1 cellular context compared by ENCODE assay signal in genomic region chrX:154002215-154002719, GRCh38.
A peak's percentile ranks its signal among the peaks of the same experiment; 100 is the strongest.
TF ChIP-seq lines count a peak whose summit lies in the region.

No MANE protein-coding gene starts in this region.

TF ChIP-seq in K562, 482 proteins besides CTCF, POLR2A, EP300 and RAD21 (continued from another document and continues in another):
- TF ChIP-seq MTA3 (IDR thresholded peaks at IDR 0.05; ENCODE audit: borderline replicate concordance) (no peak; the same call in 1 of the 2 replicates), BMI1 (IDR thresholded peaks at IDR 0.05; ENCODE audit: low read length) (peak; percentile 61; the same call in 1 of the 2 replicates), MTA2 (IDR thresholded peaks at IDR 0.05; ENCODE audit: low read depth) (no peak), ETV1 (tag; conservative IDR thresholded peaks at IDR 0.05; ENCODE audit: low read depth) (peak; percentile 76), CREBBP (IDR thresholded peaks at IDR 0.05; ENCODE audit: low read depth, low read length) (no peak), ILK (tag; IDR thresholded peaks at IDR 0.05; ENCODE audit: borderline replicate concordance, low read depth) (0 out of 2 replicates have a peak, but pooled peaks have one; percentile 60), ZNF76 (CRISPR knock-in tag; IDR thresholded peaks at IDR 0.05; ENCODE audit: borderline replicate concordance) (peak; percentile 92; the same call in 1 of the 2 replicates), TAL1 (IDR thresholded peaks at IDR 0.05) (no peak), SRSF3 (IDR thresholded peaks at IDR 0.05; ENCODE audit: insufficient read depth, low read length) (no peak), ZNF174 (CRISPR knock-in tag; IDR thresholded peaks at IDR 0.05) (peak; percentile 40; the same call in 1 of the 2 replicates), ATF2 (CRISPR knock-in tag; IDR thresholded peaks at IDR 0.05) (no peak), CSDE1 (IDR thresholded peaks at IDR 0.05) (no peak), MED1 (CRISPR knock-in tag; IDR thresholded peaks at IDR 0.05; ENCODE audit: borderline replicate concordance) (no peak), UBTF (IDR thresholded peaks at IDR 0.05; ENCODE audit: borderline replicate concordance in 1 of 2, low read depth in 2 of 2, low read length in 2 of 2) (no peak), CBFA2T3 (IDR thresholded peaks at IDR 0.05) (no peak), ZNF217 (CRISPR knock-in tag; IDR thresholded peaks at IDR 0.05) (no peak), SMAD3 (CRISPR knock-in tag; conservative IDR thresholded peaks at IDR 0.05) (peak; percentile 97), FIP1L1 (IDR thresholded peaks at IDR 0.05; ENCODE audit: low read depth, low read length, poor library complexity, severe bottlenecking) (no peak), TAF7 (tag; IDR thresholded peaks at IDR 0.05) (peak; percentile 81), ETS1 (conservative IDR thresholded peaks at IDR 0.05; ENCODE audit: control insufficient read depth, low read depth, low read length) (no peak), ZNF584 (CRISPR knock-in tag; IDR thresholded peaks at IDR 0.05; ENCODE audit: low read depth) (peak; percentile 89; the same call in 1 of the 2 replicates), COPS2 (conservative IDR thresholded peaks at IDR 0.05) (no peak), MCM5 (IDR thresholded peaks at IDR 0.05; ENCODE audit: low read depth) (no peak), RFX7 (CRISPR knock-in tag; IDR thresholded peaks at IDR 0.05) (0 out of 2 replicates have a peak, but pooled peaks have one; percentile 61), ZNF79 (CRISPR knock-in tag; IDR thresholded peaks at IDR 0.05; ENCODE audit: low read depth) (peak; percentile 90), RHOXF2B (CRISPR knock-in tag; conservative IDR thresholded peaks at IDR 0.05) (no peak), RBM25 (IDR thresholded peaks at IDR 0.05; ENCODE audit: low read depth, low read length, severe bottlenecking) (no peak), ZBTB33 (CRISPR knock-in tag; IDR thresholded peaks at IDR 0.05) (no peak), GTF2F1 (IDR thresholded peaks at IDR 0.05; ENCODE audit: low read depth, low read length) (no peak), BRCA1 (IDR thresholded peaks at IDR 0.05) (no peak), BRCA1 (CRISPR knock-in tag; IDR thresholded peaks at IDR 0.05) (no peak), NRF1 (conservative IDR thresholded peaks at IDR 0.05 in 1 of 2, IDR thresholded peaks at IDR 0.05 in 1 of 2) (no peak), BCOR (IDR thresholded peaks at IDR 0.05) (no peak), GABPA (tag; conservative IDR thresholded peaks at IDR 0.05; ENCODE audit: low read depth) (peak; percentile 69; the same call in 1 of the 2 replicates), MAZ (CRISPR knock-in tag; conservative IDR thresholded peaks at IDR 0.05 in 1 of 2, IDR thresholded peaks at IDR 0.05 in 1 of 2) (peak in 1 of 2 experiments; percentile 75; a peak in 2 of 4 replicates), SMC3 (conservative IDR thresholded peaks at IDR 0.05; ENCODE audit: insufficient read depth, low read depth, low read length) (no peak), HCFC1 (IDR thresholded peaks at IDR 0.05; ENCODE audit: low read depth, low read length) (no peak), DNMT1 (IDR thresholded peaks at IDR 0.05) (no peak)
- TF ChIP-seq, protein P1, sequence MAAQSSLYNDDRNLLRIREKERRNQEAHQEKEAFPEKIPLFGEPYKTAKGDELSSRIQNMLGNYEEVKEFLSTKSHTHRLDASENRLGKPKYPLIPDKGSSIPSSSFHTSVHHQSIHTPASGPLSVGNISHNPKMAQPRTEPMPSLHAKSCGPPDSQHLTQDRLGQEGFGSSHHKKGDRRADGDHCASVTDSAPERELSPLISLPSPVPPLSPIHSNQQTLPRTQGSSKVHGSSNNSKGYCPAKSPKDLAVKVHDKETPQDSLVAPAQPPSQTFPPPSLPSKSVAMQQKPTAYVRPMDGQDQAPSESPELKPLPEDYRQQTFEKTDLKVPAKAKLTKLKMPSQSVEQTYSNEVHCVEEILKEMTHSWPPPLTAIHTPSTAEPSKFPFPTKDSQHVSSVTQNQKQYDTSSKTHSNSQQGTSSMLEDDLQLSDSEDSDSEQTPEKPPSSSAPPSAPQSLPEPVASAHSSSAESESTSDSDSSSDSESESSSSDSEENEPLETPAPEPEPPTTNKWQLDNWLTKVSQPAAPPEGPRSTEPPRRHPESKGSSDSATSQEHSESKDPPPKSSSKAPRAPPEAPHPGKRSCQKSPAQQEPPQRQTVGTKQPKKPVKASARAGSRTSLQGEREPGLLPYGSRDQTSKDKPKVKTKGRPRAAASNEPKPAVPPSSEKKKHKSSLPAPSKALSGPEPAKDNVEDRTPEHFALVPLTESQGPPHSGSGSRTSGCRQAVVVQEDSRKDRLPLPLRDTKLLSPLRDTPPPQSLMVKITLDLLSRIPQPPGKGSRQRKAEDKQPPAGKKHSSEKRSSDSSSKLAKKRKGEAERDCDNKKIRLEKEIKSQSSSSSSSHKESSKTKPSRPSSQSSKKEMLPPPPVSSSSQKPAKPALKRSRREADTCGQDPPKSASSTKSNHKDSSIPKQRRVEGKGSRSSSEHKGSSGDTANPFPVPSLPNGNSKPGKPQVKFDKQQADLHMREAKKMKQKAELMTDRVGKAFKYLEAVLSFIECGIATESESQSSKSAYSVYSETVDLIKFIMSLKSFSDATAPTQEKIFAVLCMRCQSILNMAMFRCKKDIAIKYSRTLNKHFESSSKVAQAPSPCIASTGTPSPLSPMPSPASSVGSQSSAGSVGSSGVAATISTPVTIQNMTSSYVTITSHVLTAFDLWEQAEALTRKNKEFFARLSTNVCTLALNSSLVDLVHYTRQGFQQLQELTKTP (IDR thresholded peaks at IDR 0.05; ENCODE audit: low read depth in 1 of 2, partially characterized antibody in 2 of 2): peak in 1 of 2 experiments; percentile 8
- TF ChIP-seq, protein P2, sequence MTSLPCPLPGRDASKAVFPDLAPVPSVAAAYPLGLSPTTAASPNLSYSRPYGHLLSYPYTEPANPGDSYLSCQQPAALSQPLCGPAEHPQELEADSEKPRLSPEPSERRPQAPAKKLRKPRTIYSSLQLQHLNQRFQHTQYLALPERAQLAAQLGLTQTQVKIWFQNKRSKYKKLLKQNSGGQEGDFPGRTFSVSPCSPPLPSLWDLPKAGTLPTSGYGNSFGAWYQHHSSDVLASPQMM (CRISPR knock-in tag; IDR thresholded peaks at IDR 0.05): no peak
- TF ChIP-seq, protein P3, sequence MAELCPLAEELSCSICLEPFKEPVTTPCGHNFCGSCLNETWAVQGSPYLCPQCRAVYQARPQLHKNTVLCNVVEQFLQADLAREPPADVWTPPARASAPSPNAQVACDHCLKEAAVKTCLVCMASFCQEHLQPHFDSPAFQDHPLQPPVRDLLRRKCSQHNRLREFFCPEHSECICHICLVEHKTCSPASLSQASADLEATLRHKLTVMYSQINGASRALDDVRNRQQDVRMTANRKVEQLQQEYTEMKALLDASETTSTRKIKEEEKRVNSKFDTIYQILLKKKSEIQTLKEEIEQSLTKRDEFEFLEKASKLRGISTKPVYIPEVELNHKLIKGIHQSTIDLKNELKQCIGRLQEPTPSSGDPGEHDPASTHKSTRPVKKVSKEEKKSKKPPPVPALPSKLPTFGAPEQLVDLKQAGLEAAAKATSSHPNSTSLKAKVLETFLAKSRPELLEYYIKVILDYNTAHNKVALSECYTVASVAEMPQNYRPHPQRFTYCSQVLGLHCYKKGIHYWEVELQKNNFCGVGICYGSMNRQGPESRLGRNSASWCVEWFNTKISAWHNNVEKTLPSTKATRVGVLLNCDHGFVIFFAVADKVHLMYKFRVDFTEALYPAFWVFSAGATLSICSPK (IDR thresholded peaks at IDR 0.05; ENCODE audit: borderline replicate concordance): no peak
- TF ChIP-seq, protein P4, sequence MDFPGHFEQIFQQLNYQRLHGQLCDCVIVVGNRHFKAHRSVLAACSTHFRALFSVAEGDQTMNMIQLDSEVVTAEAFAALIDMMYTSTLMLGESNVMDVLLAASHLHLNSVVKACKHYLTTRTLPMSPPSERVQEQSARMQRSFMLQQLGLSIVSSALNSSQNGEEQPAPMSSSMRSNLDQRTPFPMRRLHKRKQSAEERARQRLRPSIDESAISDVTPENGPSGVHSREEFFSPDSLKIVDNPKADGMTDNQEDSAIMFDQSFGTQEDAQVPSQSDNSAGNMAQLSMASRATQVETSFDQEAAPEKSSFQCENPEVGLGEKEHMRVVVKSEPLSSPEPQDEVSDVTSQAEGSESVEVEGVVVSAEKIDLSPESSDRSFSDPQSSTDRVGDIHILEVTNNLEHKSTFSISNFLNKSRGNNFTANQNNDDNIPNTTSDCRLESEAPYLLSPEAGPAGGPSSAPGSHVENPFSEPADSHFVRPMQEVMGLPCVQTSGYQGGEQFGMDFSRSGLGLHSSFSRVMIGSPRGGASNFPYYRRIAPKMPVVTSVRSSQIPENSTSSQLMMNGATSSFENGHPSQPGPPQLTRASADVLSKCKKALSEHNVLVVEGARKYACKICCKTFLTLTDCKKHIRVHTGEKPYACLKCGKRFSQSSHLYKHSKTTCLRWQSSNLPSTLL (IDR thresholded peaks at IDR 0.05): no peak
- TF ChIP-seq, protein P5, sequence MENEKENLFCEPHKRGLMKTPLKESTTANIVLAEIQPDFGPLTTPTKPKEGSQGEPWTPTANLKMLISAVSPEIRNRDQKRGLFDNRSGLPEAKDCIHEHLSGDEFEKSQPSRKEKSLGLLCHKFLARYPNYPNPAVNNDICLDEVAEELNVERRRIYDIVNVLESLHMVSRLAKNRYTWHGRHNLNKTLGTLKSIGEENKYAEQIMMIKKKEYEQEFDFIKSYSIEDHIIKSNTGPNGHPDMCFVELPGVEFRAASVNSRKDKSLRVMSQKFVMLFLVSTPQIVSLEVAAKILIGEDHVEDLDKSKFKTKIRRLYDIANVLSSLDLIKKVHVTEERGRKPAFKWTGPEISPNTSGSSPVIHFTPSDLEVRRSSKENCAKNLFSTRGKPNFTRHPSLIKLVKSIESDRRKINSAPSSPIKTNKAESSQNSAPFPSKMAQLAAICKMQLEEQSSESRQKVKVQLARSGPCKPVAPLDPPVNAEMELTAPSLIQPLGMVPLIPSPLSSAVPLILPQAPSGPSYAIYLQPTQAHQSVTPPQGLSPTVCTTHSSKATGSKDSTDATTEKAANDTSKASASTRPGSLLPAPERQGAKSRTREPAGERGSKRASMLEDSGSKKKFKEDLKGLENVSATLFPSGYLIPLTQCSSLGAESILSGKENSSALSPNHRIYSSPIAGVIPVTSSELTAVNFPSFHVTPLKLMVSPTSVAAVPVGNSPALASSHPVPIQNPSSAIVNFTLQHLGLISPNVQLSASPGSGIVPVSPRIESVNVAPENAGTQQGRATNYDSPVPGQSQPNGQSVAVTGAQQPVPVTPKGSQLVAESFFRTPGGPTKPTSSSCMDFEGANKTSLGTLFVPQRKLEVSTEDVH (IDR thresholded peaks at IDR 0.05; ENCODE audit: low read depth, partially characterized antibody): no peak
- TF ChIP-seq, protein P6, sequence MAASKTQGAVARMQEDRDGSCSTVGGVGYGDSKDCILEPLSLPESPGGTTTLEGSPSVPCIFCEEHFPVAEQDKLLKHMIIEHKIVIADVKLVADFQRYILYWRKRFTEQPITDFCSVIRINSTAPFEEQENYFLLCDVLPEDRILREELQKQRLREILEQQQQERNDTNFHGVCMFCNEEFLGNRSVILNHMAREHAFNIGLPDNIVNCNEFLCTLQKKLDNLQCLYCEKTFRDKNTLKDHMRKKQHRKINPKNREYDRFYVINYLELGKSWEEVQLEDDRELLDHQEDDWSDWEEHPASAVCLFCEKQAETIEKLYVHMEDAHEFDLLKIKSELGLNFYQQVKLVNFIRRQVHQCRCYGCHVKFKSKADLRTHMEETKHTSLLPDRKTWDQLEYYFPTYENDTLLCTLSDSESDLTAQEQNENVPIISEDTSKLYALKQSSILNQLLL (CRISPR knock-in tag; IDR thresholded peaks at IDR 0.05; ENCODE audit: borderline replicate concordance): no peak
